In genomic region chr12:71945121-71945520, GRCh38 we compare ENCODE assay signal across 24 cellular contexts. TPM values are rescaled to one million over a fixed set of nuclear protein-coding genes. Genes with fewer than 3 reads are reported as not detected.
"Had no signal": no experiment of that assay in that cellular context is flagged by ENCODE, and none has a peak within 500 bp of the region (broad histone marks: within the 10 kb centered on the region; RNA-seq: fewer than 3 reads in every experiment).

No MANE protein-coding gene starts in this region.

- H3K9me3 ChIP-seq: neutrophil, sigmoid colon, stomach had no signal

- H3K4me3 Mint-ChIP-seq: activated CD4-positive, alpha-beta T cell treated with anti-CD3 and anti-CD28 coated beads, Interleukin-2, amount 10 ng/mL, durations not matched to agents 24 days and 14 days; activated CD8-positive, alpha-beta T cell treated with anti-CD3 and anti-CD28 coated beads, Interleukin-2, amount 10 ng/mL, durations not matched to agents 7 days and 5 days; activated naive CD4-positive, alpha-beta T cell treated with anti-CD3 and anti-CD28 coated beads for 36 hours; activated T-cell treated with anti-CD3 and anti-CD28 coated beads, Interleukin-2, amount 50 U/mL, for 24 hours; natural killer cell; stimulated activated effector memory CD8-positive, alpha-beta T cell treated with anti-CD3 and anti-CD28 coated beads, Interleukin-12 subunit alpha, Interleukin-12 subunit beta, amount 100 ng/mL, for 72 hours; type B pancreatic cell had no signal

- H3K9me3 Mint-ChIP-seq: activated CD4-positive, alpha-beta T cell treated with anti-CD3 and anti-CD28 coated beads, Interleukin-2, amount 10 ng/mL, durations not matched to agents 24 days and 14 days; activated naive CD4-positive, alpha-beta T cell treated with anti-CD3 and anti-CD28 coated beads for 36 hours; activated T-cell treated with anti-CD3 and anti-CD28 coated beads, Interleukin-2, amount 50 U/mL, for 24 hours; natural killer cell; stimulated activated effector memory CD8-positive, alpha-beta T cell treated with anti-CD3 and anti-CD28 coated beads, Interleukin-12 subunit alpha, Interleukin-12 subunit beta, amount 100 ng/mL, for 72 hours; type B pancreatic cell had no signal

- H3K4me1 Mint-ChIP-seq: activated CD4-positive, alpha-beta T cell treated with anti-CD3 and anti-CD28 coated beads, Interleukin-2, amount 10 ng/mL, durations not matched to agents 24 days and 14 days; natural killer cell; stimulated activated effector memory CD8-positive, alpha-beta T cell treated with anti-CD3 and anti-CD28 coated beads, Interleukin-12 subunit alpha, Interleukin-12 subunit beta, amount 100 ng/mL, for 72 hours had no signal

- H3K36me3 Mint-ChIP-seq: brain; natural killer cell; stimulated activated effector memory CD8-positive, alpha-beta T cell treated with anti-CD3 and anti-CD28 coated beads, Interleukin-12 subunit alpha, Interleukin-12 subunit beta, amount 100 ng/mL, for 72 hours; type B pancreatic cell had no signal

- H3K36me3 ChIP-seq: neutrophil, sigmoid colon, stomach had no signal

- H3K27ac ChIP-seq: neutrophil, parathyroid adenoma, sigmoid colon, stomach had no signal

- H3K4me1 ChIP-seq: parathyroid adenoma, stomach had no signal

- H3K27ac Mint-ChIP-seq: activated CD4-positive, alpha-beta T cell treated with anti-CD3 and anti-CD28 coated beads, Interleukin-2, amount 10 ng/mL, durations not matched to agents 24 days and 14 days; activated CD8-positive, alpha-beta T cell treated with anti-CD3 and anti-CD28 coated beads, Interleukin-2, amount 10 ng/mL, durations not matched to agents 7 days and 5 days; activated naive CD4-positive, alpha-beta T cell treated with anti-CD3 and anti-CD28 coated beads for 36 hours; activated T-cell treated with anti-CD3 and anti-CD28 coated beads, Interleukin-2, amount 50 U/mL, for 24 hours; brain; natural killer cell; stimulated activated effector memory CD8-positive, alpha-beta T cell treated with anti-CD3 and anti-CD28 coated beads, Interleukin-12 subunit alpha, Interleukin-12 subunit beta, amount 100 ng/mL, for 72 hours; type B pancreatic cell had no signal

- DNase-seq: activated CD4-positive, alpha-beta T cell treated with anti-CD3 and anti-CD28 coated beads, Interleukin-2, amount 10 ng/mL, durations not matched to agents 24 days and 14 days; activated CD8-positive, alpha-beta T cell treated with anti-CD3 and anti-CD28 coated beads, Interleukin-2, amount 10 ng/mL, durations not matched to agents 7 days and 5 days; activated naive CD4-positive, alpha-beta T cell treated with anti-CD3 and anti-CD28 coated beads for 36 hours; activated T-cell treated with anti-CD3 and anti-CD28 coated beads, Interleukin-2, amount 50 U/mL, for 24 hours; anterior cingulate cortex; caudate nucleus; foreskin melanocyte; hypothalamus; kidney; natural killer cell; sigmoid colon; stimulated activated CD4-positive, alpha-beta T cell treated with anti-CD3 and anti-CD28 coated beads, Interleukin-4, amount 100 ng/mL, for 24 hours; stomach had no signal

- H3K4me3 ChIP-seq: lung, sigmoid colon, stomach had no signal

RNA-seq across cellular contexts. Expression of gene TPH2, which starts 6.5 kb away (rescaled TPM):
- total RNA-seq: activated CD4-positive, alpha-beta T cell treated with anti-CD3 and anti-CD28 coated beads, Interleukin-2, amount 10 ng/mL, durations not matched to agents 24 days and 14 days; activated CD8-positive, alpha-beta T cell treated with anti-CD3 and anti-CD28 coated beads, Interleukin-2, amount 10 ng/mL, durations not matched to agents 7 days and 5 days; activated naive CD4-positive, alpha-beta T cell treated with anti-CD3 and anti-CD28 coated beads for 36 hours; dermis microvascular lymphatic vessel endothelial cell; epithelial cell of proximal tubule; fibroblast of lung; kidney; left lobe of liver; lung; natural killer cell; temporal lobe had no signal
- polyA plus RNA-seq: sigmoid colon, stomach had no signal
